ENCODE assay signal across 8 cellular contexts in the genomic region with DNA sequence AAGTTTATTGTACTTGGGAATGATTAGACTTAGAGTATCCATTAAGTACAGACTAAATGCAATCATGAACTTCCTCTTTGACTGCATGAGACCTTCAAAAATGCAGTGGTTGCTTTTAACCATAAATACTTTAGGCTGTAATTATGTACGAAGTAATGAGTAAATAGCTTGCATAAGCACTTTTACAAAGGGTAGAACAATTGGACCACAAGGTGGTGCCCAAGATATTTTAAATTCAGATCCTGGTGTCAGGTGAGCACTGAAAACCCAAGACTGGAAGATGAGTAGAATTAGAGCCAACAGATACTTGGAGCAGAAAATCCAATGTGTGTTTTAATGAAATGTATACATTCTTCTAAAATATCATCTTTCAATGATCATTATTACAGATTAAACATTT. TPM values are rescaled to one million over a fixed set of nuclear protein-coding genes. Genes with fewer than 3 reads are reported as not detected.
DNase-seq lines count a peak whose midpoint lies in the region; ATAC-seq, FAIRE-seq and TF ChIP-seq lines count a peak whose summit lies in the region.

No MANE protein-coding gene starts in this region.

- peak; percentile 38 for FAIRE-seq in D721Med (lab: Jason Lieb, UNC)

- TF ChIP-seq CTCF in D721Med (IDR thresholded peaks at IDR 0.05; ENCODE audit: insufficient read depth, missing control alignments), result peak; percentile 61

- no peak for DNase-seq in D721Med (ENCODE audit: insufficient read length, low spot score)
- peak; percentile 85 for DNase-seq in HT-29 (ENCODE audit: low spot score)
- peak; percentile 39 to 58 for DNase-seq in NOMO-1 (lab: John Stamatoyannopoulos, UW; ENCODE audit: unreplicated experiment in 2 of 2)
- DNase-seq in dedifferentiated amniotic fluid mesenchymal stem cell (ENCODE audit: extremely low spot score), result peak; percentile 17
- DNase-seq in mucosa of gallbladder (ENCODE audit: low spot score), result peak; percentile 61
- no peak for DNase-seq in GF-D8 (lab: John Stamatoyannopoulos, UW)

- no peak for ATAC-seq in HG03342 (IDR thresholded peaks at IDR 0.05; ENCODE audit: unreplicated experiment)
- no peak for ATAC-seq in HG02763 (IDR thresholded peaks at IDR 0.05; ENCODE audit: unreplicated experiment)

RNA-seq across cellular contexts. Expression of a gene that starts 43.4 kb away (rescaled TPM):
- total RNA-seq in HT-29 (2014; rRNA removed; shearing (Covaris generic)), result 17.0 and 18.4 TPM in 2 replicates
- 80.4 TPM for total RNA-seq in mucosa of gallbladder

Comparison
In these comparisons a context has a peak if more than half of its experiments do, and no peak if none do; other contexts are left out.
1. DNase-seq: peak in HT-29 (single experiment), NOMO-1 (2 of 2), dedifferentiated amniotic fluid mesenchymal stem cell (single experiment) and mucosa of gallbladder (single experiment); none in D721Med (single experiment) and GF-D8 (single experiment).